In the genomic region with DNA sequence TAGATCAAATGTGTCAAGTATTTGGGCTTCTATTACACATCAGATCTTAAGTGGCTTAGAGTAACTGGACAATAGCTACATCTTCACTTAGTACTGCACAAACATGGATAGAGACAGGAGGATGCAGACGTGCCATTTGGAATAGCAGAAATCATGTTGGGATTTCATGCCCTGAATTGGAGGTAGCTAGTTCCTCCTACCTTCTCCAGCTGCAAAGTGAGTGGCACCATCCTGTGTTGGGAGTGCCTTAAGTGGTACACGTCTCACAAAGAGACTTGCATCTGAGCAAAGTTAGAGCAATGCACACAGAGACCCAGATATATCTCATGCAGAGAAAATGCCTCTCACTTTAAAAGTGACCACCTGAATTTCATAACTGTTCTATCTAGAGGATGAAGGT, we compare ENCODE assay signal across 20 cellular contexts.
"Had no signal": no experiment of that assay in that cellular context is flagged by ENCODE, and none has a peak within 500 bp of the region (broad histone marks: within the 10 kb centered on the region; RNA-seq: fewer than 3 reads in every experiment).

No MANE protein-coding gene starts in this region.

- H3K27ac Mint-ChIP-seq: activated CD4-positive, alpha-beta memory T cell treated with anti-CD3 and anti-CD28 coated beads, Interleukin-2, amount 10 ng/mL, durations not matched to agents 7 days and 5 days; activated CD4-positive, alpha-beta T cell treated with anti-CD3 and anti-CD28 coated beads for 36 hours; activated naive CD8-positive, alpha-beta T cell treated with anti-CD3 and anti-CD28 coated beads, Interleukin-2, amount 10 ng/mL, durations not matched to agents 7 days and 5 days; activated T-cell treated with anti-CD3 and anti-CD28 coated beads, Interleukin-2, amount 50 U/mL, for 72 hours; activated T-helper 2 cell treated with anti-CD3 and anti-CD28 coated beads, Interferon-gamma antibody, Interleukin-2, Interleukin-4, amounts not matched to agents 10 μg/mL and 5 μg/mL and 100 μg/mL, durations not matched to agents 14 hours and 24 hours and 36 hours had no signal

- ATAC-seq: activated CD4-positive, alpha-beta T cell treated with anti-CD3 and anti-CD28 coated beads for 36 hours; activated T-cell treated with anti-CD3 and anti-CD28 coated beads, Interleukin-2, amount 50 U/mL, for 72 hours had no signal

- H3K36me3 Mint-ChIP-seq: activated naive CD8-positive, alpha-beta T cell treated with anti-CD3 and anti-CD28 coated beads, Interleukin-2, amount 10 ng/mL, durations not matched to agents 7 days and 5 days had no signal

- H3K4me1 Mint-ChIP-seq: activated CD4-positive, alpha-beta memory T cell treated with anti-CD3 and anti-CD28 coated beads, Interleukin-2, amount 10 ng/mL, durations not matched to agents 7 days and 5 days; activated CD4-positive, alpha-beta T cell treated with anti-CD3 and anti-CD28 coated beads for 36 hours; activated naive CD8-positive, alpha-beta T cell treated with anti-CD3 and anti-CD28 coated beads, Interleukin-2, amount 10 ng/mL, durations not matched to agents 7 days and 5 days; central memory CD8-positive, alpha-beta T cell had no signal

- DNase-seq: activated CD4-positive, alpha-beta memory T cell treated with anti-CD3 and anti-CD28 coated beads, Interleukin-2, amount 10 ng/mL, durations not matched to agents 7 days and 5 days; activated CD4-positive, alpha-beta T cell treated with anti-CD3 and anti-CD28 coated beads for 36 hours; activated CD4-positive, alpha-beta T cell treated with anti-CD3 and anti-CD28 coated beads, Interleukin-2, amount 50 U/mL, for 1 hour; activated naive CD4-positive, alpha-beta T cell treated with anti-CD3 and anti-CD28 coated beads, Interleukin-2, amount 50 U/mL, for 16 hours; activated naive CD8-positive, alpha-beta T cell treated with anti-CD3 and anti-CD28 coated beads, Interleukin-2, amount 10 ng/mL, durations not matched to agents 7 days and 5 days; activated T-cell treated with anti-CD3 and anti-CD28 coated beads for 4 hours; activated T-cell treated with anti-CD3 and anti-CD28 coated beads, Interleukin-2, amount 50 U/mL, for 72 hours; adrenal gland; anterior cingulate cortex; Karpas-422; NCI-H1105 treated with DMSO at 0.1 percent for 48 hours; NCI-H1436 treated with DMSO at 0.1 percent for 48 hours; NCI-H187; NCI-H2081; NCI-H524 treated with DMSO at 0.1 percent for 48 hours; NCI-H748 treated with DMSO at 0.1 percent for 48 hours; SK-N-SH; T-helper 1 cell had no signal

- H3K4me3 Mint-ChIP-seq: activated CD4-positive, alpha-beta memory T cell treated with anti-CD3 and anti-CD28 coated beads, Interleukin-2, amount 10 ng/mL, durations not matched to agents 7 days and 5 days; activated CD4-positive, alpha-beta T cell treated with anti-CD3 and anti-CD28 coated beads for 36 hours; activated naive CD8-positive, alpha-beta T cell treated with anti-CD3 and anti-CD28 coated beads, Interleukin-2, amount 10 ng/mL, durations not matched to agents 7 days and 5 days; activated T-cell treated with anti-CD3 and anti-CD28 coated beads, Interleukin-2, amount 50 U/mL, for 72 hours; central memory CD8-positive, alpha-beta T cell had no signal

- H3K9me3 Mint-ChIP-seq: activated CD4-positive, alpha-beta memory T cell treated with anti-CD3 and anti-CD28 coated beads, Interleukin-2, amount 10 ng/mL, durations not matched to agents 7 days and 5 days; activated naive CD8-positive, alpha-beta T cell treated with anti-CD3 and anti-CD28 coated beads, Interleukin-2, amount 10 ng/mL, durations not matched to agents 7 days and 5 days; activated T-cell treated with anti-CD3 and anti-CD28 coated beads, Interleukin-2, amount 50 U/mL, for 72 hours; activated T-helper 2 cell treated with anti-CD3 and anti-CD28 coated beads, Interferon-gamma antibody, Interleukin-2, Interleukin-4, amounts not matched to agents 10 μg/mL and 5 μg/mL and 100 μg/mL, durations not matched to agents 14 hours and 24 hours and 36 hours; central memory CD8-positive, alpha-beta T cell had no signal
